In the genomic region with DNA sequence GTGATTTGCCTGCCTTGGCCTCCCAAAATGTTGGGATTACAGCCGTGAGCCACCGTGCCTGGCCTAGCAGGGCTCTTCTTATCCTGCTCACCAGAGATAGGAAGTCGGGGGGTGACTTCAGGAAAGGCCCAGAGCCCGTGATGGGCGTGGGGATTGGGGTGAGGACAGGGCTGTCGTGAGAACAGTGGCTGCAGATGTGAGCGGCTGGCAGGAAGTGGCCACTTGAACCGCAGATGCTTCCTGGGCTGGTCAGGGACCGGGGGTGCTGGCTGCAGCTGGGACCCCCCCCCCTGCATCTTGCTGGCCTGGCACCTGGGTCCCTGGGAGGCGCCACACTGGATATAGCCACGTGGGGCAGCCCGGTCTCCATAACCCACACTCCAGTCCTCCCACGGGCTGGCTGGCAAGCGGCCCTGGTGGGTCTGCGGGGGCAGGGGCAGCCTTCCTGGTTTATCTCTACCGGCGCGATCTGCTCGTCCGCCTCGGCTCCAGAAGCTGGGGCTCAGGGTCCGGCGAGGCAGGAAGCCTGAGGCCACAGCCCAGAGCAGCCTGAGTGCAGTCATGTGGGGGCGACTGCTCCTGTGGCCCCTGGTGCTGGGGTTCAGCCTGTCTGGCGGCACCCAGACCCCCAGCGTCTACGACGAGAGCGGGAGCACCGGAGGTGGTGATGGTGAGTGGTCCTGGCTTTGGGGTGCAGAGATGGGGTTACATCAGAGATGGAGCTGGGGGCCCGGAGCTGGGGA, we compare ENCODE assay signal across 1 cellular context.
TF ChIP-seq lines count a peak whose summit lies in the region.

A gene (plus strand): TSS at position 371 of the 743 bp plus-strand sequence. CDS start 191 bp downstream, at position 562.

TF ChIP-seq in GM12878, 131 proteins besides CTCF, POLR2A, EP300 and RAD21 (continued from another document and continues in another):
- TF ChIP-seq, protein P1, sequence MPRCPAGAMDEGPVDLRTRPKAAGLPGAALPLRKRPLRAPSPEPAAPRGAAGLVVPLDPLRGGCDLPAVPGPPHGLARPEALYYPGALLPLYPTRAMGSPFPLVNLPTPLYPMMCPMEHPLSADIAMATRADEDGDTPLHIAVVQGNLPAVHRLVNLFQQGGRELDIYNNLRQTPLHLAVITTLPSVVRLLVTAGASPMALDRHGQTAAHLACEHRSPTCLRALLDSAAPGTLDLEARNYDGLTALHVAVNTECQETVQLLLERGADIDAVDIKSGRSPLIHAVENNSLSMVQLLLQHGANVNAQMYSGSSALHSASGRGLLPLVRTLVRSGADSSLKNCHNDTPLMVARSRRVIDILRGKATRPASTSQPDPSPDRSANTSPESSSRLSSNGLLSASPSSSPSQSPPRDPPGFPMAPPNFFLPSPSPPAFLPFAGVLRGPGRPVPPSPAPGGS (IDR thresholded peaks at IDR 0.05; ENCODE audit: borderline replicate concordance, insufficient read depth, low read depth, low read length, poor library complexity, severe bottlenecking) = no peak
- TF ChIP-seq, protein P2, sequence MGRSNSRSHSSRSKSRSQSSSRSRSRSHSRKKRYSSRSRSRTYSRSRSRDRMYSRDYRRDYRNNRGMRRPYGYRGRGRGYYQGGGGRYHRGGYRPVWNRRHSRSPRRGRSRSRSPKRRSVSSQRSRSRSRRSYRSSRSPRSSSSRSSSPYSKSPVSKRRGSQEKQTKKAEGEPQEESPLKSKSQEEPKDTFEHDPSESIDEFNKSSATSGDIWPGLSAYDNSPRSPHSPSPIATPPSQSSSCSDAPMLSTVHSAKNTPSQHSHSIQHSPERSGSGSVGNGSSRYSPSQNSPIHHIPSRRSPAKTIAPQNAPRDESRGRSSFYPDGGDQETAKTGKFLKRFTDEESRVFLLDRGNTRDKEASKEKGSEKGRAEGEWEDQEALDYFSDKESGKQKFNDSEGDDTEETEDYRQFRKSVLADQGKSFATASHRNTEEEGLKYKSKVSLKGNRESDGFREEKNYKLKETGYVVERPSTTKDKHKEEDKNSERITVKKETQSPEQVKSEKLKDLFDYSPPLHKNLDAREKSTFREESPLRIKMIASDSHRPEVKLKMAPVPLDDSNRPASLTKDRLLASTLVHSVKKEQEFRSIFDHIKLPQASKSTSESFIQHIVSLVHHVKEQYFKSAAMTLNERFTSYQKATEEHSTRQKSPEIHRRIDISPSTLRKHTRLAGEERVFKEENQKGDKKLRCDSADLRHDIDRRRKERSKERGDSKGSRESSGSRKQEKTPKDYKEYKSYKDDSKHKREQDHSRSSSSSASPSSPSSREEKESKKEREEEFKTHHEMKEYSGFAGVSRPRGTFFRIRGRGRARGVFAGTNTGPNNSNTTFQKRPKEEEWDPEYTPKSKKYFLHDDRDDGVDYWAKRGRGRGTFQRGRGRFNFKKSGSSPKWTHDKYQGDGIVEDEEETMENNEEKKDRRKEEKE (IDR thresholded peaks at IDR 0.05) = no peak
- TF ChIP-seq HDGF (IDR thresholded peaks at IDR 0.05) (peak; percentile 13; the same call in 1 of the 2 replicates), IKZF2 (IDR thresholded peaks at IDR 0.05) (peak; percentile 75 to 76), PAX8 (IDR thresholded peaks at IDR 0.05) (no peak), DPF2 (IDR thresholded peaks at IDR 0.05) (peak; percentile 74), NFXL1 (IDR thresholded peaks at IDR 0.05; ENCODE audit: borderline replicate concordance) (no peak), TCF12 (IDR thresholded peaks at IDR 0.05; ENCODE audit: low read depth, low read length) (peak; percentile 99), POU2F2 (IDR thresholded peaks at IDR 0.05; ENCODE audit: borderline replicate concordance, low read depth, low read length) (peak; percentile 57; the same call in 1 of the 3 replicates), TARDBP (IDR thresholded peaks at IDR 0.05; ENCODE audit: borderline replicate concordance) (no peak), SREBF1 (IDR thresholded peaks at IDR 0.05; ENCODE audit: low read length) (no peak), BHLHE40 (IDR thresholded peaks at IDR 0.05; ENCODE audit: borderline replicate concordance in 1 of 2, low read depth in 2 of 2, low read length in 1 of 2) (peak in 1 of 2 experiments; percentile 36; a peak in 1 of 4 replicates), MTA2 (IDR thresholded peaks at IDR 0.05; ENCODE audit: low read depth) (peak; percentile 18; the same call in 1 of the 2 replicates), GABPA (IDR thresholded peaks at IDR 0.05; ENCODE audit: low read depth) (no peak), ZSCAN29 (IDR thresholded peaks at IDR 0.05) (no peak), RUNX3 (IDR thresholded peaks at IDR 0.05; ENCODE audit: low read length) (peak; percentile 92), CBFB (IDR thresholded peaks at IDR 0.05; ENCODE audit: low read depth) (peak; percentile 83; the same call in 1 of the 2 replicates), GATAD2B (conservative IDR thresholded peaks at IDR 0.05; ENCODE audit: low read depth) (peak; percentile 74; the same call in 1 of the 2 replicates), TCF3 (IDR thresholded peaks at IDR 0.05; ENCODE audit: borderline replicate concordance, insufficient read depth, low read depth, low read length) (peak; percentile 100), HDAC6 (IDR thresholded peaks at IDR 0.05; ENCODE audit: unreplicated experiment) (no peak), BCL11A (IDR thresholded peaks at IDR 0.05; ENCODE audit: low read depth, low read length) (peak; percentile 44; the same call in 1 of the 2 replicates)
- TF ChIP-seq, protein P3, sequence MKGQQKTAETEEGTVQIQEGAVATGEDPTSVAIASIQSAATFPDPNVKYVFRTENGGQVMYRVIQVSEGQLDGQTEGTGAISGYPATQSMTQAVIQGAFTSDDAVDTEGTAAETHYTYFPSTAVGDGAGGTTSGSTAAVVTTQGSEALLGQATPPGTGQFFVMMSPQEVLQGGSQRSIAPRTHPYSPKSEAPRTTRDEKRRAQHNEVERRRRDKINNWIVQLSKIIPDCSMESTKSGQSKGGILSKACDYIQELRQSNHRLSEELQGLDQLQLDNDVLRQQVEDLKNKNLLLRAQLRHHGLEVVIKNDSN (IDR thresholded peaks at IDR 0.05; ENCODE audit: borderline replicate concordance, extremely low read length, insufficient read depth, low read depth, low read length) = peak; percentile 31
- TF ChIP-seq, protein P4, sequence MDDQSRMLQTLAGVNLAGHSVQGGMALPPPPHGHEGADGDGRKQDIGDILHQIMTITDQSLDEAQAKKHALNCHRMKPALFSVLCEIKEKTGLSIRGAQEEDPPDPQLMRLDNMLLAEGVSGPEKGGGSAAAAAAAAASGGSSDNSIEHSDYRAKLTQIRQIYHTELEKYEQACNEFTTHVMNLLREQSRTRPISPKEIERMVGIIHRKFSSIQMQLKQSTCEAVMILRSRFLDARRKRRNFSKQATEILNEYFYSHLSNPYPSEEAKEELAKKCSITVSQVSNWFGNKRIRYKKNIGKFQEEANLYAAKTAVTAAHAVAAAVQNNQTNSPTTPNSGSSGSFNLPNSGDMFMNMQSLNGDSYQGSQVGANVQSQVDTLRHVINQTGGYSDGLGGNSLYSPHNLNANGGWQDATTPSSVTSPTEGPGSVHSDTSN (IDR thresholded peaks at IDR 0.05; ENCODE audit: insufficient replicate concordance, low read depth, low read length) = peak; percentile 66
- TF ChIP-seq, protein P5, sequence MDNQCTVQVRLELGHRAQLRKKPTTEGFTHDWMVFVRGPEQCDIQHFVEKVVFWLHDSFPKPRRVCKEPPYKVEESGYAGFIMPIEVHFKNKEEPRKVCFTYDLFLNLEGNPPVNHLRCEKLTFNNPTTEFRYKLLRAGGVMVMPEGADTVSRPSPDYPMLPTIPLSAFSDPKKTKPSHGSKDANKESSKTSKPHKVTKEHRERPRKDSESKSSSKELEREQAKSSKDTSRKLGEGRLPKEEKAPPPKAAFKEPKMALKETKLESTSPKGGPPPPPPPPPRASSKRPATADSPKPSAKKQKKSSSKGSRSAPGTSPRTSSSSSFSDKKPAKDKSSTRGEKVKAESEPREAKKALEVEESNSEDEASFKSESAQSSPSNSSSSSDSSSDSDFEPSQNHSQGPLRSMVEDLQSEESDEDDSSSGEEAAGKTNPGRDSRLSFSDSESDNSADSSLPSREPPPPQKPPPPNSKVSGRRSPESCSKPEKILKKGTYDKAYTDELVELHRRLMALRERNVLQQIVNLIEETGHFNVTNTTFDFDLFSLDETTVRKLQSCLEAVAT (IDR thresholded peaks at IDR 0.05) = no peak
- TF ChIP-seq, protein P6, sequence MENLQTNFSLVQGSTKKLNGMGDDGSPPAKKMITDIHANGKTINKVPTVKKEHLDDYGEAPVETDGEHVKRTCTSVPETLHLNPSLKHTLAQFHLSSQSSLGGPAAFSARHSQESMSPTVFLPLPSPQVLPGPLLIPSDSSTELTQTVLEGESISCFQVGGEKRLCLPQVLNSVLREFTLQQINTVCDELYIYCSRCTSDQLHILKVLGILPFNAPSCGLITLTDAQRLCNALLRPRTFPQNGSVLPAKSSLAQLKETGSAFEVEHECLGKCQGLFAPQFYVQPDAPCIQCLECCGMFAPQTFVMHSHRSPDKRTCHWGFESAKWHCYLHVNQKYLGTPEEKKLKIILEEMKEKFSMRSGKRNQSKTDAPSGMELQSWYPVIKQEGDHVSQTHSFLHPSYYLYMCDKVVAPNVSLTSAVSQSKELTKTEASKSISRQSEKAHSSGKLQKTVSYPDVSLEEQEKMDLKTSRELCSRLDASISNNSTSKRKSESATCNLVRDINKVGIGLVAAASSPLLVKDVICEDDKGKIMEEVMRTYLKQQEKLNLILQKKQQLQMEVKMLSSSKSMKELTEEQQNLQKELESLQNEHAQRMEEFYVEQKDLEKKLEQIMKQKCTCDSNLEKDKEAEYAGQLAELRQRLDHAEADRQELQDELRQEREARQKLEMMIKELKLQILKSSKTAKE (IDR thresholded peaks at IDR 0.05; ENCODE audit: low read depth, poor library complexity, severe bottlenecking) = peak; percentile 41
- TF ChIP-seq, protein P7, sequence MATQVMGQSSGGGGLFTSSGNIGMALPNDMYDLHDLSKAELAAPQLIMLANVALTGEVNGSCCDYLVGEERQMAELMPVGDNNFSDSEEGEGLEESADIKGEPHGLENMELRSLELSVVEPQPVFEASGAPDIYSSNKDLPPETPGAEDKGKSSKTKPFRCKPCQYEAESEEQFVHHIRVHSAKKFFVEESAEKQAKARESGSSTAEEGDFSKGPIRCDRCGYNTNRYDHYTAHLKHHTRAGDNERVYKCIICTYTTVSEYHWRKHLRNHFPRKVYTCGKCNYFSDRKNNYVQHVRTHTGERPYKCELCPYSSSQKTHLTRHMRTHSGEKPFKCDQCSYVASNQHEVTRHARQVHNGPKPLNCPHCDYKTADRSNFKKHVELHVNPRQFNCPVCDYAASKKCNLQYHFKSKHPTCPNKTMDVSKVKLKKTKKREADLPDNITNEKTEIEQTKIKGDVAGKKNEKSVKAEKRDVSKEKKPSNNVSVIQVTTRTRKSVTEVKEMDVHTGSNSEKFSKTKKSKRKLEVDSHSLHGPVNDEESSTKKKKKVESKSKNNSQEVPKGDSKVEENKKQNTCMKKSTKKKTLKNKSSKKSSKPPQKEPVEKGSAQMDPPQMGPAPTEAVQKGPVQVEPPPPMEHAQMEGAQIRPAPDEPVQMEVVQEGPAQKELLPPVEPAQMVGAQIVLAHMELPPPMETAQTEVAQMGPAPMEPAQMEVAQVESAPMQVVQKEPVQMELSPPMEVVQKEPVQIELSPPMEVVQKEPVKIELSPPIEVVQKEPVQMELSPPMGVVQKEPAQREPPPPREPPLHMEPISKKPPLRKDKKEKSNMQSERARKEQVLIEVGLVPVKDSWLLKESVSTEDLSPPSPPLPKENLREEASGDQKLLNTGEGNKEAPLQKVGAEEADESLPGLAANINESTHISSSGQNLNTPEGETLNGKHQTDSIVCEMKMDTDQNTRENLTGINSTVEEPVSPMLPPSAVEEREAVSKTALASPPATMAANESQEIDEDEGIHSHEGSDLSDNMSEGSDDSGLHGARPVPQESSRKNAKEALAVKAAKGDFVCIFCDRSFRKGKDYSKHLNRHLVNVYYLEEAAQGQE (IDR thresholded peaks at IDR 0.05; ENCODE audit: low read depth, low read length) = no peak
- TF ChIP-seq, protein P8, sequence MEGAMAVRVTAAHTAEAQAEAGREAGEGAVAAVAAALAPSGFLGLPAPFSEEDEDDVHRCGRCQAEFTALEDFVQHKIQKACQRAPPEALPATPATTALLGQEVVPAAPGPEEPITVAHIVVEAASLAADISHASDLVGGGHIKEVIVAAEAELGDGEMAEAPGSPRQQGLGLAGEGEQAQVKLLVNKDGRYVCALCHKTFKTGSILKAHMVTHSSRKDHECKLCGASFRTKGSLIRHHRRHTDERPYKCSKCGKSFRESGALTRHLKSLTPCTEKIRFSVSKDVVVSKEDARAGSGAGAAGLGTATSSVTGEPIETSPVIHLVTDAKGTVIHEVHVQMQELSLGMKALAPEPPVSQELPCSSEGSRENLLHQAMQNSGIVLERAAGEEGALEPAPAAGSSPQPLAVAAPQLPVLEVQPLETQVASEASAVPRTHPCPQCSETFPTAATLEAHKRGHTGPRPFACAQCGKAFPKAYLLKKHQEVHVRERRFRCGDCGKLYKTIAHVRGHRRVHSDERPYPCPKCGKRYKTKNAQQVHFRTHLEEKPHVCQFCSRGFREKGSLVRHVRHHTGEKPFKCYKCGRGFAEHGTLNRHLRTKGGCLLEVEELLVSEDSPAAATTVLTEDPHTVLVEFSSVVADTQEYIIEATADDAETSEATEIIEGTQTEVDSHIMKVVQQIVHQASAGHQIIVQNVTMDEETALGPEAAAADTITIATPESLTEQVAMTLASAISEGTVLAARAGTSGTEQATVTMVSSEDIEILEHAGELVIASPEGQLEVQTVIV (IDR thresholded peaks at IDR 0.05; ENCODE audit: borderline replicate concordance, partially characterized antibody) = no peak
- TF ChIP-seq, protein P9, sequence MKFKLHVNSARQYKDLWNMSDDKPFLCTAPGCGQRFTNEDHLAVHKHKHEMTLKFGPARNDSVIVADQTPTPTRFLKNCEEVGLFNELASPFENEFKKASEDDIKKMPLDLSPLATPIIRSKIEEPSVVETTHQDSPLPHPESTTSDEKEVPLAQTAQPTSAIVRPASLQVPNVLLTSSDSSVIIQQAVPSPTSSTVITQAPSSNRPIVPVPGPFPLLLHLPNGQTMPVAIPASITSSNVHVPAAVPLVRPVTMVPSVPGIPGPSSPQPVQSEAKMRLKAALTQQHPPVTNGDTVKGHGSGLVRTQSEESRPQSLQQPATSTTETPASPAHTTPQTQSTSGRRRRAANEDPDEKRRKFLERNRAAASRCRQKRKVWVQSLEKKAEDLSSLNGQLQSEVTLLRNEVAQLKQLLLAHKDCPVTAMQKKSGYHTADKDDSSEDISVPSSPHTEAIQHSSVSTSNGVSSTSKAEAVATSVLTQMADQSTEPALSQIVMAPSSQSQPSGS (IDR thresholded peaks at IDR 0.05; ENCODE audit: low read length) = no peak
